In genomic region chr11:134276396-134277175, GRCh38 we compare ENCODE assay signal across 9 cellular contexts. TPM values are rescaled to one million over a fixed set of nuclear protein-coding genes. Genes with fewer than 3 reads are reported as not detected.
DNase-seq lines count a peak whose midpoint lies in the region; ATAC-seq and TF ChIP-seq lines count a peak whose summit lies in the region.
"Had no signal": no experiment of that assay in that cellular context is flagged by ENCODE, and none has a peak within 500 bp of the region (broad histone marks: within the 10 kb centered on the region; RNA-seq: fewer than 3 reads in every experiment).

No MANE protein-coding gene starts in this region.

- no peak overlapping the region; the same call in 1 of the 2 replicates for H3K4me3 ChIP-seq in GM23248
- no peak overlapping the region for H3K4me3 ChIP-seq in hepatocyte
- H3K4me3 ChIP-seq in spleen, result peak overlapping the region; percentile 8 to 76 (median 49)

- no peak for TF ChIP-seq POLR2A in spleen (IDR thresholded peaks at IDR 0.05)

- peaks cover 3% of the 10 kb centered on the region for H3K9me3 ChIP-seq in CD4-positive, alpha-beta T cell (ENCODE audit: control insufficient read depth, low read length)
- H3K9me3 ChIP-seq in GM23248 (ENCODE audit: low read depth) (no peaks in the 10 kb centered on the region), hepatocyte (ENCODE audit: low read depth) (no peaks in the 10 kb centered on the region), spleen (peaks cover 0 to 10% (median 2%) of the 10 kb centered on the region in 8 donors)

- H3K27ac ChIP-seq in CD4-positive, alpha-beta T cell (ENCODE audit: low read depth, low read length), result no peak overlapping the region
- H3K27ac ChIP-seq in GM23248, result no peak overlapping the region
- H3K27ac ChIP-seq in hepatocyte, result no peak overlapping the region
- no peak overlapping the region for H3K27ac ChIP-seq in spleen

- H3K36me3 Mint-ChIP-seq in CD4-positive, alpha-beta T cell (ENCODE audit: low read depth), result peaks cover 12% of the 10 kb centered on the region
- peaks cover 7% of the 10 kb centered on the region for H3K36me3 Mint-ChIP-seq in activated CD4-positive, alpha-beta memory T cell treated with anti-CD3 and anti-CD28 coated beads for 36 hours

- no peaks in the 10 kb centered on the region for H3K9me3 Mint-ChIP-seq in CD4-positive, alpha-beta T cell
- H3K9me3 Mint-ChIP-seq in activated CD4-positive, alpha-beta memory T cell treated with anti-CD3 and anti-CD28 coated beads for 36 hours, result peaks cover 6% of the 10 kb centered on the region

- H3K4me1 ChIP-seq in GM23248 (ENCODE audit: insufficient read depth), result no peaks in the 10 kb centered on the region
- peaks cover 12% of the 10 kb centered on the region for H3K4me1 ChIP-seq in hepatocyte (ENCODE audit: insufficient read depth)
- H3K4me1 ChIP-seq in spleen, result peaks cover 17 to 38% (median 26%) of the 10 kb centered on the region in 6 donors

- peaks cover 3% of the 10 kb centered on the region for H3K27me3 Mint-ChIP-seq in CD4-positive, alpha-beta T cell
- H3K27me3 Mint-ChIP-seq in activated CD4-positive, alpha-beta memory T cell treated with anti-CD3 and anti-CD28 coated beads for 36 hours, result peaks cover 4% of the 10 kb centered on the region

- DNase-seq in CD4-positive, alpha-beta T cell, result no peak
- peak; percentile 5 for DNase-seq in GM23248
- no peak for DNase-seq in activated CD4-positive, alpha-beta memory T cell treated with anti-CD3 and anti-CD28 coated beads for 36 hours
- DNase-seq in hepatocyte (ENCODE audit: low spot score), result no peak
- no peak for DNase-seq in spleen
- no peak for DNase-seq in UCSD-AML1 (lab: John Stamatoyannopoulos, UW; ENCODE audit: unreplicated experiment)
- DNase-seq in medulla oblongata (ENCODE audit: extremely low spot score), result no peak

- H3K9me2 ChIP-seq in GM23248 (ENCODE audit: insufficient read depth) (no peaks in the 10 kb centered on the region), hepatocyte (replicated peaks; ENCODE audit: insufficient read depth) (no peaks in the 10 kb centered on the region)

- 3 to 5% methylated on average over 38 to 77 of the region's 88 CpGs for WGBS in GM23248 (ENCODE audit: low coverage in 1 of 2, low lambda C conversion rate in 2 of 2, missing lambda C conversion rate in 2 of 2), 2 experiments
- WGBS in hepatocyte (ENCODE audit: low lambda C conversion rate, missing lambda C conversion rate), result 3% methylated on average over 38 of the region's 88 CpGs
- 2 to 4% (median 2%) methylated on average over 14 to 88 of the region's 88 CpGs for WGBS in spleen, 5 donors

- H3K4me3 Mint-ChIP-seq in CD4-positive, alpha-beta T cell, result peak overlapping the region; percentile 92
- peak overlapping the region; percentile 95 for H3K4me3 Mint-ChIP-seq in activated CD4-positive, alpha-beta memory T cell treated with anti-CD3 and anti-CD28 coated beads for 36 hours

- CTCF ChIA-PET in CD4-positive, alpha-beta T cell (lab: Charles Lee), result interaction anchor here (0.7 to 3.4 kb wide), 14 partner anchors 11 to 328 kb away, joined by 3 to 23 read pairs (median 5); partner anchors contain the start of genes ACAD8, GLB1L2, NCAPD3 and THYN1
- CTCF ChIA-PET in activated CD4-positive, alpha-beta memory T cell treated with anti-CD3 and anti-CD28 coated beads for 36 hours (lab: Charles Lee), result interaction anchor here (0.6 to 3.9 kb wide), 15 partner anchors 10 to 349 kb away, joined by 3 to 26 read pairs (median 6); partner anchors contain the start of genes ACAD8, GLB1L2, NCAPD3 and THYN1

- H3K79me2 ChIP-seq in GM23248 (ENCODE audit: insufficient read depth), result no peaks in the 10 kb centered on the region
- no peaks in the 10 kb centered on the region for H3K79me2 ChIP-seq in hepatocyte

- H4K20me1 ChIP-seq in GM23248 (ENCODE audit: insufficient read depth), result no peaks in the 10 kb centered on the region
- no peaks in the 10 kb centered on the region for H4K20me1 ChIP-seq in hepatocyte (ENCODE audit: insufficient read depth, poor library complexity, severe bottlenecking)

- no peaks in the 10 kb centered on the region for H3K36me3 ChIP-seq in GM23248 (ENCODE audit: low read depth)
- no peaks in the 10 kb centered on the region for H3K36me3 ChIP-seq in hepatocyte (replicated peaks; ENCODE audit: insufficient read depth, low read depth)
- no peaks in the 10 kb centered on the region for H3K36me3 ChIP-seq in spleen

- H2AFZ ChIP-seq in GM23248 (peak overlapping the region; percentile 66; the same call in 1 of the 2 replicates), hepatocyte (peak overlapping the region; percentile 71)

- intact Hi-C loops in CD4-positive, alpha-beta T cell (cut with DNase I, micrococcal nuclease), result loop anchor here (1.0 to 5.0 kb wide), 6 partner anchors 23 to 70 kb away; partner anchors contain the start of genes ACAD8 (in 1 of the 2), GLB1L2 (in 1 of the 2), THYN1 (in 1 of the 2) and VPS26B (in 1 of the 2)
- intact Hi-C loops in activated CD4-positive, alpha-beta memory T cell treated with anti-CD3 and anti-CD28 coated beads for 36 hours (cut with micrococcal nuclease), result loop anchor here (1.0 to 10.0 kb wide), 3 partner anchors 55 to 308 kb away; partner anchors contain the start of genes B3GAT1 and GLB1L2
- intact Hi-C loops in spleen (cut with DNase I; ENCODE audit: low total_unique reads), result no loop called here

- H3K27me3 ChIP-seq in CD4-positive, alpha-beta T cell (ENCODE audit: control insufficient read depth, insufficient read depth, low read length), result peaks cover 6% of the 10 kb centered on the region
- peaks cover 82% of the 10 kb centered on the region for H3K27me3 ChIP-seq in GM23248 (replicated peaks; ENCODE audit: insufficient read depth)
- peaks cover 91% of the 10 kb centered on the region for H3K27me3 ChIP-seq in hepatocyte
- peaks cover 4 to 86% (median 72%) of the 10 kb centered on the region in 7 donors for H3K27me3 ChIP-seq in spleen (replicated peaks in 1 of 7)

- in situ Hi-C loops in GM23248 (cut with MboI), result no loop called here

- H3K4me2 ChIP-seq in GM23248 (ENCODE audit: unreplicated experiment), result peak overlapping the region; percentile 37
- H3K4me2 ChIP-seq in hepatocyte, result peak overlapping the region; percentile 91

- no peak overlapping the region for H3K9ac ChIP-seq in GM23248

- peaks cover 47% of the 10 kb centered on the region for H3K4me1 Mint-ChIP-seq in CD4-positive, alpha-beta T cell (ENCODE audit: low read depth)
- H3K4me1 Mint-ChIP-seq in activated CD4-positive, alpha-beta memory T cell treated with anti-CD3 and anti-CD28 coated beads for 36 hours (ENCODE audit: low read depth), result peaks cover 31% of the 10 kb centered on the region

- H3K27ac Mint-ChIP-seq in CD4-positive, alpha-beta T cell, result peak overlapping the region; percentile 83
- H3K27ac Mint-ChIP-seq in activated CD4-positive, alpha-beta memory T cell treated with anti-CD3 and anti-CD28 coated beads for 36 hours, result peak overlapping the region; percentile 99

- POLR2A ChIA-PET in CD4-positive, alpha-beta T cell (lab: Charles Lee), result interaction anchor here (0.6 to 7.2 kb wide), 10 partner anchors 11 to 208 kb away, joined by 3 to 54 read pairs (median 4); partner anchors contain the start of genes ACAD8, JAM3, NCAPD3 and THYN1
- POLR2A ChIA-PET in activated CD4-positive, alpha-beta memory T cell treated with anti-CD3 and anti-CD28 coated beads for 36 hours (lab: Charles Lee), result interaction anchor here (1.0 to 5.2 kb wide), 5 partner anchors 23 to 55 kb away, joined by 3 to 45 read pairs (median 6); partner anchors contain the start of genes ACAD8, GLB1L2, NCAPD3 and THYN1

- H3F3A ChIP-seq in GM23248 (ENCODE audit: insufficient read depth), result no peaks in the 10 kb centered on the region

- peak; percentile 33 for TF ChIP-seq CTCF in CD4-positive, alpha-beta T cell (IDR thresholded peaks at IDR 0.05)
- TF ChIP-seq CTCF in hepatocyte (IDR thresholded peaks at IDR 0.05; ENCODE audit: poor library complexity), result no peak
- peak in 2 of 11 experiments; percentile 5 to 9 for TF ChIP-seq CTCF in spleen (IDR thresholded peaks at IDR 0.05 in 8 of 11, conservative IDR thresholded peaks at IDR 0.05 in 3 of 11)

- no peak for ATAC-seq in CD4-positive, alpha-beta T cell (ENCODE audit: poor library complexity)
- no peak for ATAC-seq in HG03520 (IDR thresholded peaks at IDR 0.05; ENCODE audit: unreplicated experiment)

RNA-seq across cellular contexts. Expression of gene GLB1L3, which starts 0.4 kb away (rescaled TPM):
- 1 to 10 TPM; 1.3 to 1.5 TPM for total RNA-seq in CD4-positive, alpha-beta T cell
- total RNA-seq in GM23248 (2014; rRNA removed; shearing (Covaris generic)), result not detected in 2 replicates
- not detected in 2 replicates for polyA plus RNA-seq in GM23248 (2016; fragmentation: Nextera tagmentation; extraction: Ambion mirVana)
- total RNA-seq in activated CD4-positive, alpha-beta memory T cell treated with anti-CD3 and anti-CD28 coated beads for 36 hours, result 1 to 10 TPM; 7.1 to 8.6 TPM
- 0.17 TPM in 1 of 2 replicates, not detected in the other for total RNA-seq in hepatocyte
- not detected in 2 replicates for polyA plus RNA-seq in hepatocyte
- total RNA-seq in spleen, result under 1 TPM in 4 of 7 donors, not detected in 3; 0.14 to 0.25 (median 0.22) TPM
- under 1 TPM in 2 of 3 donors, not detected in 1; 0.13 to 0.21 TPM for polyA plus RNA-seq in spleen
- total RNA-seq: aorta had no signal
- polyA plus RNA-seq: aorta had no signal

RNA-seq across cellular contexts. Expression of gene ACAD8, which starts 23.2 kb away (rescaled TPM):
- 10 to 100 TPM; 15.0 to 16.3 TPM for total RNA-seq in CD4-positive, alpha-beta T cell
- 18.9 and 26.7 TPM in 2 replicates for total RNA-seq in GM23248 (2014; rRNA removed; shearing (Covaris generic))
- 18.5 and 19.4 TPM in 2 replicates for polyA plus RNA-seq in GM23248 (2016; fragmentation: Nextera tagmentation; extraction: Ambion mirVana)
- total RNA-seq in activated CD4-positive, alpha-beta memory T cell treated with anti-CD3 and anti-CD28 coated beads for 36 hours, result 10 to 100 TPM; 20.9 to 22.1 TPM
- 18.9 and 22.6 TPM in 2 replicates for total RNA-seq in hepatocyte
- polyA plus RNA-seq in hepatocyte, result 19.6 and 21.6 TPM in 2 replicates
- total RNA-seq in spleen, result 10 to 100 TPM; 19.7 to 37.5 (median 28.4) TPM
- polyA plus RNA-seq in spleen, result 10 to 100 TPM; 15.7 to 20.5 (median 18.9) TPM

RNA-seq across cellular contexts. Expression of gene THYN1, which starts 23.4 kb away (rescaled TPM):
- total RNA-seq in CD4-positive, alpha-beta T cell, result 10 to 100 TPM; 25.7 to 26.0 TPM
- total RNA-seq in GM23248 (2014; rRNA removed; shearing (Covaris generic)), result 24.3 and 25.6 TPM in 2 replicates
- polyA plus RNA-seq in GM23248 (2016; fragmentation: Nextera tagmentation; extraction: Ambion mirVana) (44.2 and 49.8 TPM in 2 replicates), hepatocyte (56.4 and 59.8 TPM in 2 replicates), spleen (10 to 100 TPM; 40.1 to 54.2 (median 51.9) TPM)
- total RNA-seq in activated CD4-positive, alpha-beta memory T cell treated with anti-CD3 and anti-CD28 coated beads for 36 hours, result 10 to 100 TPM; 74.0 to 74.3 TPM
- total RNA-seq in hepatocyte (42.3 and 45.7 TPM in 2 replicates), spleen (10 to 100 TPM; 24.5 to 54.8 (median 36.7) TPM)

RNA-seq across cellular contexts. Expression of gene VPS26B, which starts 52.1 kb away (rescaled TPM):
- total RNA-seq in CD4-positive, alpha-beta T cell, result 10 to 100 TPM; 41.6 to 42.2 TPM
- 36.9 and 40.3 TPM in 2 replicates for total RNA-seq in GM23248 (2014; rRNA removed; shearing (Covaris generic))
- polyA plus RNA-seq in GM23248 (2016; fragmentation: Nextera tagmentation; extraction: Ambion mirVana) (27.4 and 28.7 TPM in 2 replicates), hepatocyte (29.5 and 37.3 TPM in 2 replicates), spleen (10 to 100 TPM in 2 of 3 donors, 1 to 10 TPM in 1; 9.7 to 14.8 (median 11.6) TPM)
- total RNA-seq in activated CD4-positive, alpha-beta memory T cell treated with anti-CD3 and anti-CD28 coated beads for 36 hours, result 10 to 100 TPM; 36.2 to 38.8 TPM
- total RNA-seq in hepatocyte (25.7 and 28.2 TPM in 2 replicates), spleen (10 to 100 TPM; 31.1 to 48.9 (median 43.2) TPM)

RNA-seq across cellular contexts. Expression of gene NCAPD3, which starts 52.8 kb away (rescaled TPM):
- 10 to 100 TPM; 25.7 to 29.6 TPM for total RNA-seq in CD4-positive, alpha-beta T cell
- 9.0 and 13.3 TPM in 2 replicates for total RNA-seq in GM23248 (2014; rRNA removed; shearing (Covaris generic))
- polyA plus RNA-seq in GM23248 (2016; fragmentation: Nextera tagmentation; extraction: Ambion mirVana), result 13.6 and 16.3 TPM in 2 replicates
- total RNA-seq in activated CD4-positive, alpha-beta memory T cell treated with anti-CD3 and anti-CD28 coated beads for 36 hours, result 100 to 1,000 TPM in 1 of 2 experiments, 10 to 100 TPM in 1; 94.6 to 101 TPM
- 9.5 and 16.5 TPM in 2 replicates for total RNA-seq in hepatocyte
- 5.8 and 8.8 TPM in 2 replicates for polyA plus RNA-seq in hepatocyte
- 10 to 100 TPM; 20.2 to 33.0 (median 24.3) TPM for total RNA-seq in spleen
- polyA plus RNA-seq in spleen, result 1 to 10 TPM; 3.0 to 5.5 (median 4.0) TPM

Comparison
In these comparisons a context has a peak if more than half of its experiments do, and no peak if none do; other contexts are left out.
1. H3K4me3 ChIP-seq: peak in spleen (8 of 8); none in GM23248 (single experiment) and hepatocyte (single experiment).